In the genomic region with DNA sequence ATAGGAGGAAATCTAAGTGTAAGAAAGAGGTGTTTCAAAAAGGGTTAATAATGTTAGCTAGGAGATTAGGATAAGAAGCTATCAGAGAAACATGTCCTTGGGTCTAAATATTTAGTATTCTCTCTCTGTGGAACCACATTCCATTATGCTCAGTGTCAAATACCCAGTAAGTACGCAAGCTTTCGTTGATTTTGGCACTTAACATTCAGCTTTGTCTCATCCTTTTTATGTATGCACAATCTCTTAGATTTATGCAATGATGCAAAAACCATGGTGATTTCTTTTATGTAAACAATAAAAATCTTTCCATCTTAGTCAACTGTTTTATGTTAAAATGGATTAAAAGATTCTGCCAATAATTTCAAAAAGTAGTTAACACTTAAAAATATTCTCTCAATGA, we compare ENCODE assay signal across 18 cellular contexts.
"Had no signal": no experiment of that assay in that cellular context is flagged by ENCODE, and none has a peak within 500 bp of the region (broad histone marks: within the 10 kb centered on the region; RNA-seq: fewer than 3 reads in every experiment).

No MANE protein-coding gene starts in this region.

- H3K9ac ChIP-seq: KMS-11 had no signal

- ATAC-seq: activated CD4-positive, CD25-positive, alpha-beta regulatory T cell treated with anti-CD3 and anti-CD28 coated beads, Interleukin-2, amount 50 U/mL, for 24 hours; activated CD8-positive, alpha-beta T cell treated with anti-CD3 and anti-CD28 coated beads for 36 hours had no signal

- H2AFZ ChIP-seq: PC-9 had no signal

- H3K27ac ChIP-seq: KMS-11, PC-9 had no signal

- H3K27me3 ChIP-seq: MG63 had no signal

- H3K36me3 ChIP-seq: MG63 had no signal

- H3K4me3 ChIP-seq: MG63, PC-9 had no signal

- H3K4me2 ChIP-seq: KMS-11, PC-9 had no signal

- H3K9me3 ChIP-seq: MG63 had no signal

- DNase-seq: activated CD4-positive, alpha-beta T cell treated with anti-CD3 and anti-CD28 coated beads for 4 hours; activated CD8-positive, alpha-beta memory T cell treated with anti-CD3 and anti-CD28 coated beads, Interleukin-2, amount 50 U/mL, for 48 hours; activated CD8-positive, alpha-beta T cell treated with anti-CD3 and anti-CD28 coated beads for 36 hours; activated T-cell treated with anti-CD3 and anti-CD28 coated beads, Interleukin-2, amount 50 U/mL, for 1 hour; MG63; MV-4-11; NCI-H1092 treated with DMSO at 0.1 percent for 48 hours; NCI-H1417 treated with DMSO at 0.1 percent for 48 hours; NCI-H1694; NCI-H2029; NCI-H2107; NCI-H2171 treated with DMSO at 0.1 percent for 48 hours; NCI-H226; NCI-H526; PC-9; SHP77 treated with DMSO at 0.1 percent for 48 hours had no signal
